2 cellular contexts compared by ENCODE assay signal in the genomic region with DNA sequence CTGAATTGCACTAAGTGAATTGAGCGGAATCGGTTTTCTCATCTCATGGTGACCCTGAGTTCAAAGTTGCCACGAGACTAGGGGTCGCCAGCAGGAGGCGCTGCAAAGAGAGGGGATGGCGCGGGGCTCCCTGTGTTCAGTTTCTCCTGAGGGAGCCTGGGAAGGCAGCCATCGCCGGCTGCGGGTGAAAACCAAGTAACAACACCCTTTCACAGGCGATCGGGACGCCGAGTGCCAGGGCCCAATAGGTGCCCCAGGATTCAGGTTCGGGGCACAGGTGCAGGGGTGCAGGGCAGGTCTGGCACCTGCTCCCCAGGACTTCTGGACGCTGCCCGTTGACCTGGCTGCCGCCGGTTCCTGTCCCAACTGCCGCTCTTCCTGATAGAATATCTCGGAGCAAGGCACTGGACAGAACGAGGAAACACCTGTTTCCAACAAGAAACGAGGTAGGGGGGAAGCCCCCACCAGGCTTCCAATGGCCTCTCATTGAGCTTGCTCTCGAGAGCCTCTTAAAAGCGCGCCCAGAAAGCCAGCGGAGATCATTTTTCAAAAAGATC.
TF ChIP-seq lines count a peak whose summit lies in the region.

No MANE protein-coding gene starts in this region.

TF ChIP-seq in SK-N-SH, 30 proteins besides CTCF, POLR2A, EP300 and RAD21 (continued from another document):
- no peak for TF ChIP-seq GABPA (IDR thresholded peaks at IDR 0.05; ENCODE audit: low read depth)
- no peak for TF ChIP-seq YY1 (IDR thresholded peaks at IDR 0.05; ENCODE audit: low read depth)
- TF ChIP-seq ELF1 (IDR thresholded peaks at IDR 0.05) = no peak
- TF ChIP-seq, protein P1, sequence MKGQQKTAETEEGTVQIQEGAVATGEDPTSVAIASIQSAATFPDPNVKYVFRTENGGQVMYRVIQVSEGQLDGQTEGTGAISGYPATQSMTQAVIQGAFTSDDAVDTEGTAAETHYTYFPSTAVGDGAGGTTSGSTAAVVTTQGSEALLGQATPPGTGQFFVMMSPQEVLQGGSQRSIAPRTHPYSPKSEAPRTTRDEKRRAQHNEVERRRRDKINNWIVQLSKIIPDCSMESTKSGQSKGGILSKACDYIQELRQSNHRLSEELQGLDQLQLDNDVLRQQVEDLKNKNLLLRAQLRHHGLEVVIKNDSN (IDR thresholded peaks at IDR 0.05; ENCODE audit: borderline replicate concordance, low read depth) = no peak
- TF ChIP-seq JUND (IDR thresholded peaks at IDR 0.05) = no peak

TF ChIP-seq in SK-N-SH treated with all-trans-retinoic acid at 6 μM for 48 hours, 23 proteins besides CTCF, POLR2A, EP300 and RAD21 (continued from another document):
- TF ChIP-seq, protein P2, sequence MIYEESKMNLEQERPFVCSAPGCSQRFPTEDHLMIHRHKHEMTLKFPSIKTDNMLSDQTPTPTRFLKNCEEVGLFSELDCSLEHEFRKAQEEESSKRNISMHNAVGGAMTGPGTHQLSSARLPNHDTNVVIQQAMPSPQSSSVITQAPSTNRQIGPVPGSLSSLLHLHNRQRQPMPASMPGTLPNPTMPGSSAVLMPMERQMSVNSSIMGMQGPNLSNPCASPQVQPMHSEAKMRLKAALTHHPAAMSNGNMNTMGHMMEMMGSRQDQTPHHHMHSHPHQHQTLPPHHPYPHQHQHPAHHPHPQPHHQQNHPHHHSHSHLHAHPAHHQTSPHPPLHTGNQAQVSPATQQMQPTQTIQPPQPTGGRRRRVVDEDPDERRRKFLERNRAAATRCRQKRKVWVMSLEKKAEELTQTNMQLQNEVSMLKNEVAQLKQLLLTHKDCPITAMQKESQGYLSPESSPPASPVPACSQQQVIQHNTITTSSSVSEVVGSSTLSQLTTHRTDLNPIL (CRISPR knock-in tag; IDR thresholded peaks at IDR 0.05; ENCODE audit: low read depth) = no peak
- TF ChIP-seq ZNF565 (CRISPR knock-in tag; conservative IDR thresholded peaks at IDR 0.05; ENCODE audit: low read depth) (no peak), BACH2 (CRISPR knock-in tag; IDR thresholded peaks at IDR 0.05; ENCODE audit: borderline replicate concordance) (no peak), ZNF8 (CRISPR knock-in tag; IDR thresholded peaks at IDR 0.05) (no peak), CSDC2 (CRISPR knock-in tag; IDR thresholded peaks at IDR 0.05) (no peak), ZFP3 (CRISPR knock-in tag; IDR thresholded peaks at IDR 0.05) (no peak), ZNF70 (CRISPR knock-in tag; IDR thresholded peaks at IDR 0.05) (no peak), ISL1 (CRISPR knock-in tag; IDR thresholded peaks at IDR 0.05) (no peak), ZFP30 (CRISPR knock-in tag; IDR thresholded peaks at IDR 0.05) (no peak)
- TF ChIP-seq, protein P3, sequence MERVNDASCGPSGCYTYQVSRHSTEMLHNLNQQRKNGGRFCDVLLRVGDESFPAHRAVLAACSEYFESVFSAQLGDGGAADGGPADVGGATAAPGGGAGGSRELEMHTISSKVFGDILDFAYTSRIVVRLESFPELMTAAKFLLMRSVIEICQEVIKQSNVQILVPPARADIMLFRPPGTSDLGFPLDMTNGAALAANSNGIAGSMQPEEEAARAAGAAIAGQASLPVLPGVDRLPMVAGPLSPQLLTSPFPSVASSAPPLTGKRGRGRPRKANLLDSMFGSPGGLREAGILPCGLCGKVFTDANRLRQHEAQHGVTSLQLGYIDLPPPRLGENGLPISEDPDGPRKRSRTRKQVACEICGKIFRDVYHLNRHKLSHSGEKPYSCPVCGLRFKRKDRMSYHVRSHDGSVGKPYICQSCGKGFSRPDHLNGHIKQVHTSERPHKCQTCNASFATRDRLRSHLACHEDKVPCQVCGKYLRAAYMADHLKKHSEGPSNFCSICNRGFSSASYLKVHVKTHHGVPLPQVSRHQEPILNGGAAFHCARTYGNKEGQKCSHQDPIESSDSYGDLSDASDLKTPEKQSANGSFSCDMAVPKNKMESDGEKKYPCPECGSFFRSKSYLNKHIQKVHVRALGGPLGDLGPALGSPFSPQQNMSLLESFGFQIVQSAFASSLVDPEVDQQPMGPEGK (CRISPR knock-in tag; IDR thresholded peaks at IDR 0.05; ENCODE audit: borderline replicate concordance) = no peak
